In genomic region chr7:104206841-104207240, GRCh38 we compare ENCODE assay signal across 9 cellular contexts. TPM values are rescaled to one million over a fixed set of nuclear protein-coding genes. Genes with fewer than 3 reads are reported as not detected.
DNase-seq lines count a peak whose midpoint lies in the region; ATAC-seq, FAIRE-seq and TF ChIP-seq lines count a peak whose summit lies in the region.
"Had no signal": no experiment of that assay in that cellular context is flagged by ENCODE, and none has a peak within 500 bp of the region (broad histone marks: within the 10 kb centered on the region; RNA-seq: fewer than 3 reads in every experiment).

No MANE protein-coding gene starts in this region.

- H3K27ac ChIP-seq in HUES6 (ENCODE audit: low read depth, low read length) (no peak overlapping the region), K562 (ENCODE audit: extremely low read depth, low read depth, low read length) (peak overlapping the region; percentile 86), mucosa of rectum (ENCODE audit: low read depth in 2 of 2, low read length in 2 of 2) (no peak overlapping the region)

- H3K36me3 ChIP-seq in HUES6 (ENCODE audit: control insufficient read depth, insufficient read depth, low read length) (peaks cover 21% of the 10 kb centered on the region), K562 (ENCODE audit: control insufficient read depth, insufficient read depth, low read length) (peaks cover 27% of the 10 kb centered on the region), mucosa of rectum (ENCODE audit: control insufficient read depth in 2 of 2, insufficient read depth in 2 of 2, low read length in 2 of 2) (peaks cover 10 to 16% of the 10 kb centered on the region in 2 donors)

- TF ChIP-seq CTCF in AG04449 (IDR thresholded peaks at IDR 0.05; ENCODE audit: insufficient read depth, low read length, missing control alignments), result no peak
- TF ChIP-seq CTCF in K562 (IDR thresholded peaks at IDR 0.05 in 2 of 3, conservative IDR thresholded peaks at IDR 0.05 in 1 of 3; ENCODE audit: insufficient read depth in 2 of 3, low read depth in 1 of 3, low read length in 3 of 3), result peak in 1 of 3 experiments; percentile 31; a peak in 2 of 6 replicates

- H3K9me3 ChIP-seq in HUES6 (ENCODE audit: control insufficient read depth, insufficient read depth, low read depth, low read length), result peaks cover 6% of the 10 kb centered on the region
- H3K9me3 ChIP-seq in K562 (replicated peaks; ENCODE audit: control insufficient read depth, insufficient read depth, low read depth, low read length), result peaks cover 7% of the 10 kb centered on the region
- H3K9me3 ChIP-seq in mucosa of rectum (ENCODE audit: control insufficient read depth in 2 of 2, low read length in 2 of 2), result no peaks in the 10 kb centered on the region
- H3K9me3 ChIP-seq: thyroid gland had no signal

- peak; percentile 45 for ATAC-seq in K562
- no peak for ATAC-seq in HG02588 (IDR thresholded peaks at IDR 0.05; ENCODE audit: unreplicated experiment)

- H3K9me1 ChIP-seq in K562 (ENCODE audit: control insufficient read depth, insufficient read depth, low read length), result no peaks in the 10 kb centered on the region

- H3K4me3 ChIP-seq in AG04449 (ENCODE audit: low read depth, low read length) (peak overlapping the region; percentile 93), HUES6 (ENCODE audit: low read depth, low read length) (peak overlapping the region; percentile 97), K562 (peak overlapping the region; percentile 71), mucosa of rectum (ENCODE audit: low read length in 2 of 2) (peak overlapping the region; percentile 90 to 100)

- intact Hi-C loops in K562 (cut with micrococcal nuclease), result no loop called here

- DNase-seq in AG04449 (ENCODE audit: low read depth, low spot score) (no peak), K562 (ENCODE audit: extremely low read depth in 1 of 4, low spot score in 3 of 4) (peak in 2 of 4 experiments; percentile 17 to 23), NCI-H2196 treated with DMSO at 0.1 percent for 48 hours (lab: John Stamatoyannopoulos, UW; ENCODE audit: unreplicated experiment) (no peak), pons (ENCODE audit: low spot score) (no peak), amniotic stem cell (lab: John Stamatoyannopoulos, UW) (no peak)

- CTCF ChIA-PET in AG04449 (lab: Yijun Ruan, JAX) (no interaction called here), K562 (lab: Yijun Ruan, JAX; ENCODE audit: low intra/inter-chr PET ratio) (no interaction called here)

- peaks cover 57% of the 10 kb centered on the region for H3K79me2 ChIP-seq in K562 (ENCODE audit: control insufficient read depth, insufficient read depth, low read length)

- TF ChIP-seq EP300 in K562 (IDR thresholded peaks at IDR 0.05; ENCODE audit: low read length), result no peak

- no peak for TF ChIP-seq RAD21 in K562 (CRISPR knock-in tag; conservative IDR thresholded peaks at IDR 0.05 in 1 of 2, IDR thresholded peaks at IDR 0.05 in 1 of 2)

- peak; percentile 15 for FAIRE-seq in K562 (lab: Jason Lieb, UNC)

- POLR2A ChIA-PET in AG04449 (lab: Yijun Ruan, JAX), result no interaction called here
- POLR2A ChIA-PET in K562 (lab: Yijun Ruan, JAX), result no interaction called here

- H3K4me2 ChIP-seq in K562 (ENCODE audit: insufficient read depth, low read length), result peak overlapping the region; percentile 97

- H2AFZ ChIP-seq in K562 (ENCODE audit: low read depth, low read length), result peak overlapping the region; percentile 91

- H3K27me3 ChIP-seq in HUES6 (ENCODE audit: control insufficient read depth, insufficient read depth, low read length) (no peaks in the 10 kb centered on the region), K562 (ENCODE audit: control insufficient read depth in 2 of 2, insufficient read depth in 2 of 2, low read length in 2 of 2) (no peaks in the 10 kb centered on the region), mucosa of rectum (ENCODE audit: control insufficient read depth in 2 of 2, insufficient read depth in 2 of 2, low read length in 2 of 2) (no peaks in the 10 kb centered on the region)
- H3K27me3 ChIP-seq: thyroid gland had no signal

- H3K9ac ChIP-seq in HUES6 (ENCODE audit: low read length), result peak overlapping the region; percentile 96
- H3K9ac ChIP-seq in K562 (ENCODE audit: insufficient read depth in 1 of 2, low read depth in 2 of 2, low read length in 2 of 2), result peak overlapping the region; percentile 95 to 96; a peak in 3 of 4 replicates
- H3K9ac ChIP-seq in mucosa of rectum (ENCODE audit: low read depth in 1 of 2, low read length in 2 of 2), result peak overlapping the region; percentile 1 to 74

- no TSS peak for BruUV-seq in K562 (replicated peaks; lab: Mats Ljungman, UMichigan)

- WGBS in K562 (ENCODE audit: insufficient coverage, low coverage, missing lambda C conversion rate), result 3% methylated on average over 6 of the region's 6 CpGs

- no peaks in the 10 kb centered on the region for H4K20me1 ChIP-seq in K562 (replicated peaks; ENCODE audit: control insufficient read depth, insufficient read depth, low read length)

- in situ Hi-C loops in K562 (cut with MboI), result no loop called here

- peaks cover 2% of the 10 kb centered on the region; the same call in 1 of the 2 replicates for H3K4me1 ChIP-seq in HUES6 (ENCODE audit: control insufficient read depth, insufficient read depth, low read length)
- H3K4me1 ChIP-seq in K562 (replicated peaks in 1 of 2; ENCODE audit: control insufficient read depth in 2 of 2, insufficient read depth in 2 of 2, low read length in 2 of 2), result peaks cover 5 to 8% of the 10 kb centered on the region in 2 experiments; a peak in 1 of 5 replicates
- peaks cover 10 to 12% of the 10 kb centered on the region in 2 donors for H3K4me1 ChIP-seq in mucosa of rectum (ENCODE audit: control insufficient read depth in 2 of 2, insufficient read depth in 2 of 2, low read length in 2 of 2)

- TF ChIP-seq POLR2A in K562 (conservative IDR thresholded peaks at IDR 0.05), result no peak

TF ChIP-seq in K562, 482 proteins besides CTCF, POLR2A, EP300 and RAD21:
- 0 out of 2 replicates have a peak, but pooled peaks have one; percentile 23 for TF ChIP-seq ZNF316 (IDR thresholded peaks at IDR 0.05)
- no peak for TF ChIP-seq TAF1 (IDR thresholded peaks at IDR 0.05; ENCODE audit: control insufficient read depth, extremely low read depth, insufficient read depth, low read length, severe bottlenecking)
- TF ChIP-seq PTRF (tag; IDR thresholded peaks at IDR 0.05), result no peak
- no peak for TF ChIP-seq ZNF23 (CRISPR knock-in tag; IDR thresholded peaks at IDR 0.05)
- no peak for TF ChIP-seq ZBTB17 (CRISPR knock-in tag; IDR thresholded peaks at IDR 0.05)

RNA-seq across cellular contexts. Expression of gene ORC5, which starts 1.0 kb away (rescaled TPM):
- 71.7 and 74.2 TPM in 2 replicates for total RNA-seq in K562 (2011; cell fraction: chromatin; rRNA removed; ENCODE audit: low replicate concordance)
- 22.4 and 23.2 TPM in 2 replicates for total RNA-seq in K562 (2011; cell fraction: nucleolus; rRNA removed)
- total RNA-seq in K562 (2011; cell fraction: nucleoplasm; rRNA removed), result 35.6 and 44.9 TPM in 2 replicates
- total RNA-seq in K562 (2014; rRNA removed), result 38.2 and 42.0 TPM in 2 replicates
- total RNA-seq in K562 (2014; rRNA removed; fragmentation: Illumina TruSeq; extraction: Trizol), result 54.1 and 62.0 TPM in 2 replicates
- total RNA-seq in K562 (2015; rRNA removed; fragmentation: Illumina TruSeq; extraction: Trizol), result 52.8 and 57.8 TPM in 2 replicates
- 54.8 and 64.0 TPM in 2 replicates for total RNA-seq in K562 (2021)
- polyA plus RNA-seq in K562 (2011; rRNA removed), result 16.6 and 29.8 TPM in 2 replicates
- polyA plus RNA-seq in K562 (2011; cell fraction: cytosol; rRNA removed), result 12.1 and 15.0 TPM in 2 replicates
- polyA plus RNA-seq in K562 (2011; cell fraction: nucleus; rRNA removed), result 28.3 and 54.1 TPM in 2 replicates
- polyA plus RNA-seq in K562 (2012), result 31.5 and 90.8 TPM in 2 replicates
- polyA plus RNA-seq in K562 (2014; fragmentation: Illumina TruSeq; extraction: Trizol), result 65.6 and 72.3 TPM in 2 replicates
- 100 to 1,000 TPM; 125 to 136 TPM for polyA plus RNA-seq in K562 (2014; fragmentation: Nextera tagmentation; extraction: Ambion mirVana)
- 44.7 and 47.1 TPM in 2 replicates for polyA plus RNA-seq in K562 (2014; rRNA removed)
- polyA minus RNA-seq in K562 (2011; rRNA and poly(A)+ RNA removed), result 29.6 and 34.7 TPM in 2 replicates
- polyA minus RNA-seq in K562 (2011; cell fraction: cytosol; rRNA and poly(A)+ RNA removed), result 9.6 and 21.2 TPM in 2 replicates
- 33.4 and 39.3 TPM in 2 replicates for polyA minus RNA-seq in K562 (2011; cell fraction: nucleus; rRNA and poly(A)+ RNA removed)

Comparison
In these comparisons a context has a peak if more than half of its experiments do, and no peak if none do; other contexts are left out.
1. H3K9ac ChIP-seq: peak in every context shown above with its lines; median percentile 96 in HUES6; 96 in K562; 38 in mucosa of rectum.